21 cellular contexts compared by ENCODE assay signal in the genomic region with DNA sequence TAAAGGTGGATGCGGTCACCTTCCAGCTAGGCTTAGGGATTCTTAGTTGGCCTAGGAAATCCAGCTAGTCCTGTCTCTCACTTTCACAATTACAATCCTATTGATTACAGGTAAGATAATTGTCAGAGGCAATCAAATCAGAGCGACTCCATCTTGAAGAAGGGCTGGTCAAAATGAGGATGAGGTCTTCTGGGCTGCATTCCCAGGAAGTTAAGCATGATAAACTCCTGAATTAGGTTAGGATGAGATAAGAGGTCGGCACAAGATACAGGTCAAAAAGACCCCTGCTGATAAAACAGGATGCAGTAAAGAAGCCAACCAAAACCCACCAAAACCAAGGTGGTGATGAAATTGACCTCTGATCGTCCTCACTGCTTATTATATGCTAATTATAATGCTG.
A peak's percentile ranks its signal among the peaks of the same experiment; 100 is the strongest.
DNase-seq lines count a peak whose midpoint lies in the region; FAIRE-seq and TF ChIP-seq lines count a peak whose summit lies in the region.
"Had no signal": no experiment of that assay in that cellular context is flagged by ENCODE, and none has a peak within 500 bp of the region (broad histone marks: within the 10 kb centered on the region; RNA-seq: fewer than 3 reads in every experiment).

No MANE protein-coding gene starts in this region.

- H2AK5ac ChIP-seq in H9 (ENCODE audit: insufficient read length, low read length), result no peak overlapping the region
- H2AK5ac ChIP-seq in H1 (ENCODE audit: low read depth, low read length), result no peak overlapping the region
- H2AK5ac ChIP-seq in mesendoderm (ENCODE audit: low read length), result no peak overlapping the region

- no peaks in the 10 kb centered on the region for H3K9me3 ChIP-seq in H9 (ENCODE audit: control insufficient read depth, low read depth, low read length)
- peaks cover 0 to under 1% of the 10 kb centered on the region in 2 experiments; a peak in 1 of 4 replicates for H3K9me3 ChIP-seq in H1 (ENCODE audit: insufficient read depth in 2 of 2, low read depth in 1 of 2, low read length in 1 of 2)
- H3K9me3 ChIP-seq: A549, Caco-2 had no signal

- H3K18ac ChIP-seq in H9 (ENCODE audit: insufficient read length, low read depth, low read length) (no peak overlapping the region), H1 (ENCODE audit: extremely low read depth, low read length) (peak overlapping the region; percentile 13; the same call in 1 of the 2 replicates), mesendoderm (ENCODE audit: low read length) (peak overlapping the region; percentile 94)

- H4K5ac ChIP-seq in H9 (ENCODE audit: insufficient read length, low read depth, low read length), result no peak overlapping the region
- H4K5ac ChIP-seq in H1 (ENCODE audit: insufficient read length, low read depth, low read length), result no peak overlapping the region
- no peak overlapping the region for H4K5ac ChIP-seq in mesendoderm (ENCODE audit: low read length)

- TF ChIP-seq POLR2A in H1 (IDR thresholded peaks at IDR 0.05; ENCODE audit: control extremely low read depth in 1 of 2, low read depth in 2 of 2, low read length in 2 of 2), result no peak

- H3K27ac ChIP-seq in H9 (ENCODE audit: insufficient read length, low read depth, low read length) (no peak overlapping the region), H1 (ENCODE audit: low read depth, low read length) (no peak overlapping the region), mesendoderm (ENCODE audit: low read depth, low read length) (peak overlapping the region; percentile 90)
- H3K27ac ChIP-seq: 22Rv1; A549; BLaER1 treated with 17β-estradiol and CSF1 and Interleukin-3, amounts not matched to agents 10 nM and 100 nM; C4-2B had no signal

- no CpG with 5 or more reads among the region's 4 CpGs for WGBS in H9 (ENCODE audit: extremely low coverage, insufficient read length, low lambda C conversion rate)
- 90% methylated on average over 4 of the region's 4 CpGs; no CpG with 5 or more reads in 1 of the 2 experiments for WGBS in H1 (ENCODE audit: extremely low coverage in 1 of 2, insufficient coverage in 1 of 2, insufficient read length in 1 of 2, insufficient replicate concordance in 2 of 2, low coverage in 1 of 2, low lambda C conversion rate in 2 of 2, missing lambda C conversion rate in 1 of 2), 2 experiments
- WGBS in mesendoderm (ENCODE audit: extremely low coverage, insufficient coverage, low lambda C conversion rate), result no CpG with 5 or more reads among the region's 4 CpGs

- H3K27ac Mint-ChIP-seq in H9, result peak overlapping the region in 2 of 3 experiments; percentile 23 to 55; a peak in 2 of 7 replicates
- H3K27ac Mint-ChIP-seq: B cell; CD4-positive, alpha-beta T cell; CD8-positive, alpha-beta T cell had no signal

- TF ChIP-seq EP300 in H1 (IDR thresholded peaks at IDR 0.05; ENCODE audit: borderline replicate concordance in 1 of 2, low read depth in 2 of 2, low read length in 2 of 2), result no peak

- CTCF ChIA-PET in H1 (lab: Charles Lee; ENCODE audit: partially characterized antibody), result interaction anchor here (0.8 to 4.2 kb wide), 5 partner anchors 8 to 29 kb away, joined by 3 to 18 read pairs (median 7); no protein-coding TSS in a partner anchor

- no peak overlapping the region for H2BK12ac ChIP-seq in H9 (ENCODE audit: insufficient read length, low read depth, low read length)
- no peak overlapping the region for H2BK12ac ChIP-seq in H1 (ENCODE audit: low read depth, low read length)

- H3K4ac ChIP-seq in H9 (ENCODE audit: low read depth, low read length) (no peak overlapping the region), H1 (replicated peaks; ENCODE audit: insufficient read length, low read depth, low read length) (no peak overlapping the region), mesendoderm (ENCODE audit: low read depth, low read length) (no peak overlapping the region)

- H3K4me1 ChIP-seq in H9 (ENCODE audit: insufficient read depth, low read length) (peaks cover 2% of the 10 kb centered on the region; the same call in 1 of the 2 replicates), H1 (replicated peaks in 1 of 4; ENCODE audit: control insufficient read depth in 3 of 4, insufficient read depth in 4 of 4, low read length in 3 of 4) (peaks cover 0 to 9% (median 6%) of the 10 kb centered on the region in 4 experiments; a peak in 3 of 7 replicates), mesendoderm (ENCODE audit: control insufficient read depth, low read depth, low read length) (peaks cover 8% of the 10 kb centered on the region)
- H3K4me1 ChIP-seq: A549 had no signal

- H3K14ac ChIP-seq in H9 (ENCODE audit: insufficient read depth, low read length) (no peak overlapping the region), H1 (ENCODE audit: insufficient read length) (no peak overlapping the region)

- peaks cover 39 to 40% of the 10 kb centered on the region in 2 experiments for H3K4me1 Mint-ChIP-seq in H9

- H3K79me1 ChIP-seq in H9 (ENCODE audit: insufficient read depth, low read depth, low read length, poor library complexity, severe bottlenecking) (no peaks in the 10 kb centered on the region), H1 (ENCODE audit: low read depth, low read length) (no peaks in the 10 kb centered on the region), mesendoderm (ENCODE audit: low read length) (no peaks in the 10 kb centered on the region)

- H3K56ac ChIP-seq in H9 (ENCODE audit: insufficient read length, low read depth, low read length) (no peak overlapping the region), H1 (replicated peaks; ENCODE audit: insufficient read length, low read depth, low read length) (no peak overlapping the region), mesendoderm (ENCODE audit: low read length) (peak overlapping the region; percentile 60)

- H3K23me2 ChIP-seq in H9 (ENCODE audit: insufficient read length, low read depth, low read length, poor library complexity, severe bottlenecking) (no peaks in the 10 kb centered on the region), H1 (ENCODE audit: low read depth, low read length) (no peaks in the 10 kb centered on the region)

- H3T11ph ChIP-seq in H9 (ENCODE audit: low read length), result no peak overlapping the region

- POLR2A ChIA-PET in H1 (lab: Charles Lee; ENCODE audit: partially characterized antibody), result interaction anchor here (0.7 kb wide), 1 partner anchor 328 kb away, joined by 3 read pairs; no protein-coding TSS in a partner anchor

- TF ChIP-seq CTCF in H9 (conservative IDR thresholded peaks at IDR 0.05) (no peak), H1 (IDR thresholded peaks at IDR 0.05; ENCODE audit: control extremely low read depth in 1 of 3, insufficient read depth in 1 of 3, low read depth in 1 of 3, low read length in 3 of 3) (no peak)

- TF ChIP-seq RAD21 in H1 (IDR thresholded peaks at IDR 0.05 in 1 of 2, conservative IDR thresholded peaks at IDR 0.05 in 1 of 2; ENCODE audit: low read depth in 2 of 2, low read length in 2 of 2), result no peak

- H3K36me3 Mint-ChIP-seq in H9 (ENCODE audit: insufficient read depth in 1 of 3, low read depth in 3 of 3), result peaks cover 4 to 26% (median 6%) of the 10 kb centered on the region in 3 experiments; a peak in 6 of 7 replicates
- H3K36me3 Mint-ChIP-seq: CD8-positive, alpha-beta T cell had no signal

- no peak overlapping the region for H4K8ac ChIP-seq in H9 (replicated peaks; ENCODE audit: insufficient read length, low read depth, low read length)
- no peak overlapping the region for H4K8ac ChIP-seq in H1 (ENCODE audit: extremely low read depth, insufficient read depth, low read length)
- H4K8ac ChIP-seq in mesendoderm (ENCODE audit: low read depth, low read length), result no peak overlapping the region

- H2BK5ac ChIP-seq in H9 (ENCODE audit: insufficient read length, low read length) (no peak overlapping the region), H1 (ENCODE audit: low read depth, low read length) (no peak overlapping the region), mesendoderm (ENCODE audit: low read length) (no peak overlapping the region)

- H4K20me1 ChIP-seq in H9 (ENCODE audit: control insufficient read depth, insufficient read depth, insufficient read length) (no peaks in the 10 kb centered on the region), H1 (replicated peaks in 1 of 2; ENCODE audit: control insufficient read depth in 1 of 2, insufficient read depth in 2 of 2, low read length in 2 of 2) (no peaks in the 10 kb centered on the region)
- H4K20me1 ChIP-seq: BLaER1 treated with 17β-estradiol and CSF1 and Interleukin-3, amounts not matched to agents 10 nM and 100 nM had no signal

- H2BK15ac ChIP-seq in H9 (ENCODE audit: low read depth, low read length), result no peak overlapping the region
- H2BK15ac ChIP-seq in H1 (ENCODE audit: low read length), result no peak overlapping the region
- no peak overlapping the region for H2BK15ac ChIP-seq in mesendoderm (replicated peaks; ENCODE audit: low read depth)

- no peak for DNase-seq in H9
- no peak for DNase-seq in H1 (ENCODE audit: low read depth in 1 of 2, low spot score in 2 of 2)
- DNase-seq in mesendoderm, result peak; percentile 91
- DNase-seq in NCI-H1436 treated with DMSO at 0.1 percent for 48 hours (lab: John Stamatoyannopoulos, UW), result no peak
- DNase-seq in NOMO-1 treated with DMSO at 0.1 percent for 48 hours (lab: John Stamatoyannopoulos, UW; ENCODE audit: unreplicated experiment), result no peak
- DNase-seq: AML-193; Caco-2; Calu3; CD4-positive, alpha-beta T cell; CD8-positive, alpha-beta T cell; DMS79 treated with DMSO at 0.1 percent for 48 hours; GF-D8 had no signal

- FAIRE-seq in H1 (lab: Jason Lieb, UNC), result no peak
- FAIRE-seq: A549, D721Med, G401.6, GM12891, GM19239 had no signal

- H3K9ac ChIP-seq in H9 (ENCODE audit: extremely low read depth, insufficient read length, low read length), result no peak overlapping the region
- no peak overlapping the region for H3K9ac ChIP-seq in H1 (replicated peaks in 1 of 4; ENCODE audit: extremely low read depth in 1 of 4, low read depth in 3 of 4, low read length in 3 of 4)
- H3K9ac ChIP-seq in mesendoderm (ENCODE audit: low read length), result no peak overlapping the region
- H3K9ac ChIP-seq: BLaER1 treated with 17β-estradiol and CSF1 and Interleukin-3, amounts not matched to agents 10 nM and 100 nM had no signal

- H3K4me3 Mint-ChIP-seq in H9, result no peak overlapping the region
- H3K4me3 Mint-ChIP-seq: B cell; CD4-positive, alpha-beta T cell; CD8-positive, alpha-beta T cell had no signal

- peaks cover 11 to 12% of the 10 kb centered on the region in 2 experiments for H3K9me3 Mint-ChIP-seq in H9
- H3K9me3 Mint-ChIP-seq: CD8-positive, alpha-beta T cell had no signal

- peaks cover 0 to 3% (median 0%) of the 10 kb centered on the region in 4 experiments; a peak in 1 of 8 replicates for H3K36me3 ChIP-seq in H1 (ENCODE audit: control insufficient read depth in 2 of 4, insufficient read depth in 4 of 4, low read length in 3 of 4)
- no peaks in the 10 kb centered on the region for H3K36me3 ChIP-seq in mesendoderm (ENCODE audit: control insufficient read depth, insufficient read depth, low read length)
- H3K36me3 ChIP-seq: BLaER1 treated with 17β-estradiol and CSF1 and Interleukin-3, amounts not matched to agents 10 nM and 100 nM had no signal

- no peaks in the 10 kb centered on the region for H3K79me2 ChIP-seq in H9 (ENCODE audit: insufficient read depth, low read length)
- no peaks in the 10 kb centered on the region for H3K79me2 ChIP-seq in H1 (ENCODE audit: control insufficient read depth in 1 of 2, insufficient read depth in 2 of 2, low read length in 2 of 2)
- no peaks in the 10 kb centered on the region for H3K79me2 ChIP-seq in mesendoderm (ENCODE audit: control insufficient read depth, insufficient read depth, low read length)

- H2BK120ac ChIP-seq in H9 (ENCODE audit: low read depth, low read length, poor library complexity, severe bottlenecking) (no peak overlapping the region), H1 (replicated peaks; ENCODE audit: low read depth, low read length) (no peak overlapping the region), mesendoderm (ENCODE audit: low read depth, low read length) (no peak overlapping the region)

- H3K4me2 ChIP-seq in H9 (ENCODE audit: insufficient read depth, insufficient read length, low read length), result no peak overlapping the region
- no peak overlapping the region for H3K4me2 ChIP-seq in H1 (ENCODE audit: insufficient read depth in 1 of 2, low read depth in 2 of 2, low read length in 2 of 2)
- H3K4me2 ChIP-seq in mesendoderm (ENCODE audit: low read length), result no peak overlapping the region
- H3K4me2 ChIP-seq: A549; BLaER1 treated with 17β-estradiol and CSF1 and Interleukin-3, amounts not matched to agents 10 nM and 100 nM had no signal

- H2AFZ ChIP-seq in H9 (ENCODE audit: low read length) (no peak overlapping the region), H1 (ENCODE audit: low read length) (no peak overlapping the region)

- H3K23ac ChIP-seq in H9 (ENCODE audit: insufficient read length, low read depth, low read length), result no peak overlapping the region
- no peak overlapping the region for H3K23ac ChIP-seq in H1 (ENCODE audit: insufficient read length)
- H3K23ac ChIP-seq in mesendoderm (ENCODE audit: low read length), result no peak overlapping the region

- H3K27me3 ChIP-seq in H9 (ENCODE audit: insufficient read depth, low read length), result no peaks in the 10 kb centered on the region
- H3K27me3 ChIP-seq in H1 (replicated peaks in 1 of 4; ENCODE audit: control insufficient read depth in 3 of 4, extremely low read depth in 1 of 4, insufficient read depth in 3 of 4, low read length in 3 of 4), result no peaks in the 10 kb centered on the region
- no peaks in the 10 kb centered on the region for H3K27me3 ChIP-seq in mesendoderm (ENCODE audit: insufficient read depth, low read length, poor library complexity)
- H3K27me3 ChIP-seq: BLaER1 treated with 17β-estradiol and CSF1 and Interleukin-3, amounts not matched to agents 10 nM and 100 nM had no signal

- H2BK20ac ChIP-seq in H9 (ENCODE audit: low read depth, low read length, poor library complexity, severe bottlenecking) (no peak overlapping the region), H1 (ENCODE audit: low read length) (peak overlapping the region; percentile 75; the same call in 1 of the 2 replicates)

- no peak overlapping the region for H4K91ac ChIP-seq in H9 (ENCODE audit: insufficient read length, low read depth, low read length)
- H4K91ac ChIP-seq in H1 (replicated peaks; ENCODE audit: insufficient read length, low read length), result no peak overlapping the region

- no peaks in the 10 kb centered on the region for H3K27me3 Mint-ChIP-seq in H9 (ENCODE audit: low read depth)

- H3K4me3 ChIP-seq in H1 (ENCODE audit: extremely low read depth in 1 of 4, insufficient read depth in 2 of 4, low read depth in 3 of 4, low read length in 4 of 4), result no peak overlapping the region
- H3K4me3 ChIP-seq in mesendoderm (ENCODE audit: low read length), result no peak overlapping the region
- H3K4me3 ChIP-seq: A549; BLaER1 treated with 17β-estradiol and CSF1 and Interleukin-3, amounts not matched to agents 10 nM and 100 nM had no signal
